In the genomic region with DNA sequence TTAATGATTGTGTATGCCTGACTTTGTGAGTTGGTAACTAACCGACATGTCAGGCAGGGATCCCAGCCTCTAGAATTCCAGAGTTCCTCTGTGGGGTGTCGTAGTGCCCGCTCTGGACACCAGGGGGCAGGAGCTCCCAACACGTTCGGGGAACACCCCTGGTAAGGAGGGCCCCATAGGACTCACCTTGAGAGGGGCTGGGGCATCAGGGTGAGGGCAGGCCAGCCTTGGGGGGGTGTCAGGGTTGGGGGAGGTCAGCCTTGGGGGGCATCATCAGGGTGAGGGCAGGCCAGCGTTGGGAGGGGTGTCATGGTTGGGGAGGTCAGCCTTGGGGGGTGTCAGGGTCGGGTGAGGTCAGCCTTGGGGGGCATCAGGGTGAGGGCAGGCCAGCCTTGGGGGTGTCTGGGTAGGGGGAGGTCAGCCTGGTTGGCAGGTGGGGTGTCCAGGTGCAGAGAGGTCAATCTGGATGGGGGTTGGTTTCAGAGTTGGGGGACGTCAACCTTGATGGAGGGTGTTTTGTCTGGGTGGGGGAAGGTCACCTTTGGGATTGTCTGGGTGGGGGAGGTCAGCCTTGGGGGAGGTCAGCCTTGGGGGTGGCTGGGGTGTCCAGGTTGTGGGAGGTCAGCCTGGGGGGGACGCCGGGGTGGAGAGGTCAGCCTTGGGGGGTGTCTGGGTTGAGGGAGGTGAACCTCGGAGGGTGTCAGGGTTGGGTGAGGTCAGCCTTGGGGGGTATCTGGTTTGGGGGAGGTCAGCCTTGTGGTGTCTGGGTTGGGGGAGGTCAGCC, we compare ENCODE assay signal across 8 cellular contexts. TPM values are rescaled to one million over a fixed set of nuclear protein-coding genes. Genes with fewer than 3 reads are reported as not detected.
DNase-seq lines count a peak whose midpoint lies in the region; ATAC-seq and TF ChIP-seq lines count a peak whose summit lies in the region.

No MANE protein-coding gene starts in this region.

- no peak overlapping the region for H3K27ac ChIP-seq in dorsolateral prefrontal cortex

- no peak overlapping the region for H3K4me3 ChIP-seq in dorsolateral prefrontal cortex

- H3K27me3 ChIP-seq in dorsolateral prefrontal cortex: no peaks in the 10 kb centered on the region

- H3K27ac Mint-ChIP-seq in mesothelial cell of epicardium: no peak overlapping the region

- H3K4me1 Mint-ChIP-seq in mesothelial cell of epicardium: no peaks in the 10 kb centered on the region

- H3K27me3 Mint-ChIP-seq in mesothelial cell of epicardium (ENCODE audit: low read depth): no peaks in the 10 kb centered on the region

- intact Hi-C loops in dorsolateral prefrontal cortex (cut with DNase I): loop anchor here (2.0 to 5.0 kb wide), 2 partner anchors 86 kb away; no protein-coding TSS in a partner anchor

- H3K4me3 Mint-ChIP-seq in mesothelial cell of epicardium: no peak overlapping the region

- peak; percentile 42 for DNase-seq in NCI-H2107 (lab: John Stamatoyannopoulos, UW)
- DNase-seq in NCI-H2107 treated with DMSO at 0.1 percent for 48 hours (lab: John Stamatoyannopoulos, UW; ENCODE audit: unreplicated experiment): no peak
- peak; percentile 6 for DNase-seq in NCI-H1436 treated with DMSO at 0.1 percent for 48 hours (lab: John Stamatoyannopoulos, UW)
- peak; percentile 71 to 75 for DNase-seq in activated CD4-positive, alpha-beta T cell treated with anti-CD3 and anti-CD28 coated beads, Interleukin-2, amount 50 U/mL, for 4 hours
- DNase-seq in dorsolateral prefrontal cortex: peak in 9 of 10 donors; percentile 32 to 77 (median 60)
- DNase-seq in mesothelial cell of epicardium (ENCODE audit: low spot score in 2 of 2, unreplicated experiment in 2 of 2): peak in 1 of 2 experiments; percentile 84
- DNase-seq in stimulated activated CD8-positive, alpha-beta memory T cell treated with anti-CD3 and anti-CD28 coated beads, Interleukin-7, amount 100 ng/mL, for 1 hour (ENCODE audit: low read depth in 2 of 2): peak; percentile 32 to 60

- ATAC-seq in GM18498 (IDR thresholded peaks at IDR 0.05; ENCODE audit: unreplicated experiment): no peak

- H3K9me3 Mint-ChIP-seq in mesothelial cell of epicardium: peaks cover 3% of the 10 kb centered on the region

- TF ChIP-seq CTCF in dorsolateral prefrontal cortex (IDR thresholded peaks at IDR 0.05 in 54 of 56, conservative IDR thresholded peaks at IDR 0.05 in 2 of 56; ENCODE audit: low read depth in 1 of 56, partially characterized antibody in 56 of 56) (peak; percentile 37 to 81 (median 70)), mesothelial cell of epicardium (IDR thresholded peaks at IDR 0.05; ENCODE audit: unreplicated experiment) (peak; percentile 68)

- H3K36me3 Mint-ChIP-seq in mesothelial cell of epicardium: peaks cover 43% of the 10 kb centered on the region

RNA-seq across cellular contexts. Expression of a gene that starts 45.6 kb away (rescaled TPM):
- total RNA-seq in dorsolateral prefrontal cortex: 100 to 1,000 TPM; 114 to 221 (median 159) TPM
- total RNA-seq in mesothelial cell of epicardium: 199 to 201 TPM (median 200 TPM) in 3 replicates

RNA-seq across cellular contexts. Expression of a gene that starts 59.6 kb away (rescaled TPM):
- total RNA-seq in dorsolateral prefrontal cortex: 100 to 1,000 TPM; 131 to 616 (median 457) TPM
- 48.0 to 53.7 TPM (median 50.6 TPM) in 3 replicates for total RNA-seq in mesothelial cell of epicardium
